ENCODE assay signal across 8 cellular contexts in genomic region chr1:155244368-155245162, GRCh38. TPM values are rescaled to one million over a fixed set of nuclear protein-coding genes. Genes with fewer than 3 reads are reported as not detected.
DNase-seq lines count a peak whose midpoint lies in the region; ATAC-seq and TF ChIP-seq lines count a peak whose summit lies in the region.

No MANE protein-coding gene starts in this region.

- peaks cover 26% of the 10 kb centered on the region for H3F3A ChIP-seq in SK-N-SH (replicated peaks; ENCODE audit: insufficient read depth)

- POLR2A ChIA-PET in SK-N-SH (lab: Yijun Ruan, JAX), result interaction anchor here (0.6 to 2.4 kb wide), 8 partner anchors 17 to 153 kb away, joined by 3 to 6 read pairs (median 3); partner anchors contain the start of genes CLK2 and SCAMP3

- peaks cover 14% of the 10 kb centered on the region for H3K4me1 Mint-ChIP-seq in glutamatergic neuron (ENCODE audit: low read depth, unreplicated experiment)
- H3K4me1 Mint-ChIP-seq in osteocyte (ENCODE audit: unreplicated experiment), result peaks cover 38% of the 10 kb centered on the region

- H3K27me3 Mint-ChIP-seq in glutamatergic neuron (ENCODE audit: unreplicated experiment) (peaks cover 13% of the 10 kb centered on the region), osteocyte (ENCODE audit: unreplicated experiment) (no peaks in the 10 kb centered on the region)

- no peaks in the 10 kb centered on the region for H3K9me2 ChIP-seq in SK-N-SH

- TF ChIP-seq CTCF in GM12864 (IDR thresholded peaks at IDR 0.05; ENCODE audit: low read depth, low read length, missing control alignments), result no peak
- peak; percentile 56 for TF ChIP-seq CTCF in SK-N-SH (IDR thresholded peaks at IDR 0.05)
- TF ChIP-seq CTCF in glutamatergic neuron (IDR thresholded peaks at IDR 0.05; ENCODE audit: partially characterized antibody, unreplicated experiment), result peak; percentile 28
- peak; percentile 36 for TF ChIP-seq CTCF in osteocyte (IDR thresholded peaks at IDR 0.05)

- H3K4me3 ChIP-seq in GM12864 (ENCODE audit: low read depth, low read length), result peak overlapping the region; percentile 69
- peak overlapping the region; percentile 49 to 65 for H3K4me3 ChIP-seq in SK-N-SH (ENCODE audit: low read depth in 2 of 2, low read length in 1 of 2)
- peak overlapping the region; percentile 54 for H3K4me3 ChIP-seq in thymus (ENCODE audit: low read length)

- H3K36me3 Mint-ChIP-seq in activated naive CD4-positive, alpha-beta T cell treated with anti-CD3 and anti-CD28 coated beads, Interleukin-2, amount 50 U/mL, for 72 hours, result peaks cover 15 to 16% of the 10 kb centered on the region in 2 donors
- H3K36me3 Mint-ChIP-seq in glutamatergic neuron (ENCODE audit: unreplicated experiment) (peaks cover 7% of the 10 kb centered on the region), osteocyte (ENCODE audit: unreplicated experiment) (peaks cover 7% of the 10 kb centered on the region)

- no peaks in the 10 kb centered on the region for H4K20me1 ChIP-seq in SK-N-SH (ENCODE audit: insufficient read depth)

- TF ChIP-seq RAD21 in SK-N-SH (IDR thresholded peaks at IDR 0.05; ENCODE audit: low read length), result peak; percentile 49

- H3K27me3 ChIP-seq in SK-N-SH (ENCODE audit: insufficient read depth), result no peaks in the 10 kb centered on the region
- H3K27me3 ChIP-seq in thymus (ENCODE audit: control insufficient read depth, insufficient read depth), result no peaks in the 10 kb centered on the region

- H3K27ac ChIP-seq in SK-N-SH (ENCODE audit: low read depth in 2 of 2, low read length in 1 of 2) (peak overlapping the region; percentile 75 to 92), thymus (ENCODE audit: low read depth) (peak overlapping the region; percentile 72)

- H3K9me3 Mint-ChIP-seq in activated naive CD4-positive, alpha-beta T cell treated with anti-CD3 and anti-CD28 coated beads, Interleukin-2, amount 50 U/mL, for 72 hours, result peaks cover 0 to 6% of the 10 kb centered on the region in 2 donors
- H3K9me3 Mint-ChIP-seq in glutamatergic neuron (ENCODE audit: unreplicated experiment), result peaks cover 15% of the 10 kb centered on the region
- no peaks in the 10 kb centered on the region for H3K9me3 Mint-ChIP-seq in osteocyte (ENCODE audit: unreplicated experiment)

- H3K27ac Mint-ChIP-seq in activated naive CD4-positive, alpha-beta T cell treated with anti-CD3 and anti-CD28 coated beads, Interleukin-2, amount 50 U/mL, for 72 hours, result peak overlapping the region; percentile 86 to 95
- H3K27ac Mint-ChIP-seq in glutamatergic neuron (ENCODE audit: unreplicated experiment) (peak overlapping the region; percentile 87), osteocyte (ENCODE audit: unreplicated experiment) (peak overlapping the region; percentile 80)

- H3K4me1 ChIP-seq in SK-N-SH (ENCODE audit: control insufficient read depth in 1 of 2, insufficient read depth in 2 of 2, low read depth in 1 of 2, low read length in 1 of 2) (peaks cover 0 to 24% of the 10 kb centered on the region in 2 experiments; a peak in 3 of 4 replicates), thymus (ENCODE audit: control insufficient read depth, insufficient read depth, low read length) (peaks cover 20% of the 10 kb centered on the region)

- CTCF ChIA-PET in SK-N-SH (lab: Yijun Ruan, JAX), result interaction anchor here (0.7 to 13.3 kb wide), 16 partner anchors 11 to 80 kb away, joined by 3 to 184 read pairs (median 4); partner anchors contain the start of genes ENTREP3, RUSC1 and THBS3

- peak; percentile 99 for DNase-seq in GM12864 (ENCODE audit: low read depth)
- peak; percentile 100 for DNase-seq in NCI-H1092 (lab: John Stamatoyannopoulos, UW)
- peak; percentile 91 for DNase-seq in SK-N-SH
- peak; percentile 95 to 97 for DNase-seq in activated naive CD4-positive, alpha-beta T cell treated with anti-CD3 and anti-CD28 coated beads, Interleukin-2, amount 50 U/mL, for 72 hours (ENCODE audit: low spot score in 2 of 2)
- peak; percentile 98 for DNase-seq in glutamatergic neuron
- peak; percentile 99 for DNase-seq in osteocyte (ENCODE audit: extremely low spot score, unreplicated experiment)

- peaks cover 28% of the 10 kb centered on the region for H3K79me2 ChIP-seq in SK-N-SH (ENCODE audit: insufficient read depth)

- peak overlapping the region; percentile 80 for H3K9ac ChIP-seq in SK-N-SH

- peak; percentile 67 to 77; a peak in 3 of 4 replicates for TF ChIP-seq EP300 in SK-N-SH (IDR thresholded peaks at IDR 0.05; ENCODE audit: borderline replicate concordance in 1 of 2, low read depth in 1 of 2, low read length in 1 of 2)

- peak overlapping the region; percentile 84 for H2AFZ ChIP-seq in SK-N-SH (ENCODE audit: low read depth)

- H3K36me3 ChIP-seq in SK-N-SH (replicated peaks in 1 of 2; ENCODE audit: control insufficient read depth in 1 of 2, insufficient read depth in 2 of 2, low read length in 1 of 2) (peaks cover 9 to 17% of the 10 kb centered on the region in 2 experiments), thymus (ENCODE audit: control insufficient read depth, insufficient read depth) (peaks cover 7% of the 10 kb centered on the region)

- H3K9me3 ChIP-seq in SK-N-SH, result no peaks in the 10 kb centered on the region
- H3K9me3 ChIP-seq in thymus (ENCODE audit: control insufficient read depth), result no peaks in the 10 kb centered on the region

- ATAC-seq in HG02610 (IDR thresholded peaks at IDR 0.05; ENCODE audit: unreplicated experiment), result peak; percentile 83
- ATAC-seq in activated naive CD4-positive, alpha-beta T cell treated with anti-CD3 and anti-CD28 coated beads, Interleukin-2, amount 50 U/mL, for 72 hours, result peak; percentile 89 to 97

- WGBS in SK-N-SH (ENCODE audit: low lambda C conversion rate), result 1% methylated on average over 51 of the region's 53 CpGs
- under 1% methylated on average over 53 of the region's 53 CpGs for WGBS in thymus

- H3K4me2 ChIP-seq in SK-N-SH, result peak overlapping the region; percentile 87

- H3K4me3 Mint-ChIP-seq in glutamatergic neuron (ENCODE audit: unreplicated experiment) (peak overlapping the region; percentile 84), osteocyte (ENCODE audit: unreplicated experiment) (peak overlapping the region; percentile 72)

TF ChIP-seq in SK-N-SH, 30 proteins besides CTCF, POLR2A, EP300 and RAD21 (continues in another document):
- 0 out of 2 replicates have a peak, but pooled peaks have one; percentile 53 for TF ChIP-seq RFX5 (IDR thresholded peaks at IDR 0.05; ENCODE audit: low read length)
- TF ChIP-seq USF2 (IDR thresholded peaks at IDR 0.05; ENCODE audit: borderline replicate concordance, low read depth, low read length), result no peak
- peak; percentile 57 for TF ChIP-seq GABPA (IDR thresholded peaks at IDR 0.05; ENCODE audit: low read depth)
- peak; percentile 96 for TF ChIP-seq FOXM1 (IDR thresholded peaks at IDR 0.05; ENCODE audit: low read depth)
- TF ChIP-seq TEAD4 (IDR thresholded peaks at IDR 0.05; ENCODE audit: borderline replicate concordance, insufficient read depth), result peak; percentile 65; the same call in 1 of the 2 replicates
- TF ChIP-seq TAF1 (IDR thresholded peaks at IDR 0.05; ENCODE audit: borderline replicate concordance, low read depth, low read length), result peak; percentile 88

RNA-seq across cellular contexts. Expression of gene ENTREP3, which starts 10.7 kb away (rescaled TPM):
- 20.0 and 30.6 TPM in 2 replicates for polyA plus RNA-seq in SK-N-SH (2012; rRNA removed)
- 17.9 and 26.4 TPM in 2 replicates for polyA plus RNA-seq in SK-N-SH (2012; cell fraction: cytosol; rRNA removed)
- polyA plus RNA-seq in SK-N-SH (2012; cell fraction: nucleus; rRNA removed), result 42.8 and 45.5 TPM in 2 replicates
- 10 to 100 TPM; 14.3 to 45.8 TPM for total RNA-seq in activated naive CD4-positive, alpha-beta T cell treated with anti-CD3 and anti-CD28 coated beads, Interleukin-2, amount 50 U/mL, for 72 hours
- total RNA-seq in glutamatergic neuron (ENCODE audit: unreplicated experiment), result 51.2 TPM
- total RNA-seq in osteocyte, result 36.6 and 37.6 TPM in 2 replicates
- 12.5 TPM for polyA plus RNA-seq in thymus

RNA-seq across cellular contexts. Expression of gene SCAMP3, which starts 17.6 kb away (rescaled TPM):
- polyA plus RNA-seq in SK-N-SH (2012; rRNA removed) (193 and 225 TPM in 2 replicates), thymus (59.1 TPM)
- 115 and 149 TPM in 2 replicates for polyA plus RNA-seq in SK-N-SH (2012; cell fraction: cytosol; rRNA removed)
- polyA plus RNA-seq in SK-N-SH (2012; cell fraction: nucleus; rRNA removed), result 125 and 162 TPM in 2 replicates
- total RNA-seq in activated naive CD4-positive, alpha-beta T cell treated with anti-CD3 and anti-CD28 coated beads, Interleukin-2, amount 50 U/mL, for 72 hours, result 100 to 1,000 TPM in 1 of 2 donors, 10 to 100 TPM in 1; 98.9 to 107 TPM
- total RNA-seq in glutamatergic neuron (ENCODE audit: unreplicated experiment) (65.8 TPM), osteocyte (73.7 and 74.6 TPM in 2 replicates)

RNA-seq across cellular contexts. Expression of gene CLK2, which starts 28.7 kb away (rescaled TPM):
- polyA plus RNA-seq in SK-N-SH (2012; rRNA removed), result 76.7 and 81.8 TPM in 2 replicates
- polyA plus RNA-seq in SK-N-SH (2012; cell fraction: cytosol; rRNA removed), result 25.3 and 28.9 TPM in 2 replicates
- polyA plus RNA-seq in SK-N-SH (2012; cell fraction: nucleus; rRNA removed), result 484 and 490 TPM in 2 replicates
- 100 to 1,000 TPM in 1 of 2 donors, 10 to 100 TPM in 1; 90.7 to 106 TPM for total RNA-seq in activated naive CD4-positive, alpha-beta T cell treated with anti-CD3 and anti-CD28 coated beads, Interleukin-2, amount 50 U/mL, for 72 hours
- 74.8 TPM for total RNA-seq in glutamatergic neuron (ENCODE audit: unreplicated experiment)
- total RNA-seq in osteocyte, result 53.7 and 63.5 TPM in 2 replicates
- 86.5 TPM for polyA plus RNA-seq in thymus

RNA-seq across cellular contexts. Expression of gene HCN3, which starts 32.7 kb away (rescaled TPM):
- polyA plus RNA-seq in SK-N-SH (2012; rRNA removed) (9.7 and 10.1 TPM in 2 replicates), thymus (2.6 TPM)
- 2.2 and 3.7 TPM in 2 replicates for polyA plus RNA-seq in SK-N-SH (2012; cell fraction: cytosol; rRNA removed)
- 59.4 and 62.3 TPM in 2 replicates for polyA plus RNA-seq in SK-N-SH (2012; cell fraction: nucleus; rRNA removed)
- 1 to 10 TPM; 3.9 to 4.8 TPM for total RNA-seq in activated naive CD4-positive, alpha-beta T cell treated with anti-CD3 and anti-CD28 coated beads, Interleukin-2, amount 50 U/mL, for 72 hours
- total RNA-seq in glutamatergic neuron (ENCODE audit: unreplicated experiment) (30.5 TPM), osteocyte (3.7 and 4.1 TPM in 2 replicates)

RNA-seq across cellular contexts. Expression of gene MTX1, which starts 36.1 kb away (rescaled TPM):
- 79.1 TPM in 2 replicates for polyA plus RNA-seq in SK-N-SH (2012; rRNA removed)
- 38.5 and 57.4 TPM in 2 replicates for polyA plus RNA-seq in SK-N-SH (2012; cell fraction: cytosol; rRNA removed)
- polyA plus RNA-seq in SK-N-SH (2012; cell fraction: nucleus; rRNA removed), result 75.0 and 79.6 TPM in 2 replicates
- 10 to 100 TPM; 46.6 to 57.2 TPM for total RNA-seq in activated naive CD4-positive, alpha-beta T cell treated with anti-CD3 and anti-CD28 coated beads, Interleukin-2, amount 50 U/mL, for 72 hours
- total RNA-seq in glutamatergic neuron (ENCODE audit: unreplicated experiment), result 26.1 TPM
- 31.9 and 33.2 TPM in 2 replicates for total RNA-seq in osteocyte
- polyA plus RNA-seq in thymus, result 36.8 TPM

Comparison
In these comparisons a context has a peak if more than half of its experiments do, and no peak if none do; other contexts are left out.
1. Peak in every context shown above with its lines: DNase-seq, ATAC-seq, H3K4me3 ChIP-seq and H3K27ac ChIP-seq.